Comparison of ENCODE assay signal across 1 cellular context in the genomic region with DNA sequence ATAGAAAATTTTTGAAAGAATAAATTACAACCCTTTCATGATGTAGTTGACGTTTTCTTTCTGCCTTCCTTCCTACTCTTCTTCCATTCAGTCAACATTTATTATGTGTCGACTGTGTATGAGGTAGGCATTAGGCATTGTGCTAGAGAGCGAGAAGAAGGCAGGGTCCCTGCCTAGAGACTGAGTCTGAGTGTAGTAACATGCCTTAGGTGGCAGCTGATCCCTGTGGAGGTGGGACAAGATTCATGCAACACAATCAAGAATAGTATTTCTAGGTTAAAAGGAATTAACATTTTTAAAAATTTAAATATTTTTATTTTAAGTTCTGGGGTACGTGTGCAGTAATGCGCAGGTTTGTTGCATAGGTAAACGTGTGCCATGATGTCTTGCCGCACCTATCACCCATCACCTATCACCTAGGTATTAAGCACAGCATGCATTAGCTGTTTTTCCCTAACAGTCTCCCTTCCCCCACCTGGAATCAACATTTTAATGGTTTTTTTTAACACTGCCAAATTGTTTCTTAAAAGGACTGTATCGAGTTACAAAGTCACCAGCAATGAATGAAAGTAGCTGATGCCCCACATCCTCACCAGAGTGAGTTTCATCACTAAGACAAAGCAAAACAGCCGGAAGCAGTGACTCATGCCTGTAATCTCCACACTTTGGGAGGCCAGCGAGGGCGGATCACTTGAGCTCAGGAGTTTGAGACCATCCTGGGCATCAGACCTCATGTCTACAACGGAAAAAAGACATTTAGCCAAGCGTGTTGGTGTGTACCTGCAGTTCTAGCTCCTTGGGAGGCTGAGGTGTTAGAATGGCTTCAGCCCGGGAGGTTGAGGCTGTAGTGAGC.
A peak's percentile ranks its signal among the peaks of the same experiment; 100 is the strongest.
TF ChIP-seq lines count a peak whose summit lies in the region.

No MANE protein-coding gene starts in this region.

TF ChIP-seq in H1, 55 proteins besides CTCF, POLR2A, EP300 and RAD21 (continued from another document):
- TF ChIP-seq ATF2 (IDR thresholded peaks at IDR 0.05; ENCODE audit: low read length): peak; percentile 89; the same call in 1 of the 2 replicates
- no peak for TF ChIP-seq RXRA (IDR thresholded peaks at IDR 0.05; ENCODE audit: insufficient read depth, low read depth, low read length)
- TF ChIP-seq CHD1 (IDR thresholded peaks at IDR 0.05; ENCODE audit: low read depth, low read length): no peak
- TF ChIP-seq EGR1 (IDR thresholded peaks at IDR 0.05; ENCODE audit: borderline replicate concordance, low read depth, low read length): 0 out of 2 replicates have a peak, but pooled peaks have one; percentile 35
- peak; percentile 99 for TF ChIP-seq JUND (IDR thresholded peaks at IDR 0.05; ENCODE audit: low read length)
- no peak for TF ChIP-seq GABPA (IDR thresholded peaks at IDR 0.05; ENCODE audit: borderline replicate concordance, insufficient read depth, low read length)
- TF ChIP-seq, protein P1, sequence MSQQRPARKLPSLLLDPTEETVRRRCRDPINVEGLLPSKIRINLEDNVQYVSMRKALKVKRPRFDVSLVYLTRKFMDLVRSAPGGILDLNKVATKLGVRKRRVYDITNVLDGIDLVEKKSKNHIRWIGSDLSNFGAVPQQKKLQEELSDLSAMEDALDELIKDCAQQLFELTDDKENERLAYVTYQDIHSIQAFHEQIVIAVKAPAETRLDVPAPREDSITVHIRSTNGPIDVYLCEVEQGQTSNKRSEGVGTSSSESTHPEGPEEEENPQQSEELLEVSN (IDR thresholded peaks at IDR 0.05): no peak
- TF ChIP-seq, protein P2, sequence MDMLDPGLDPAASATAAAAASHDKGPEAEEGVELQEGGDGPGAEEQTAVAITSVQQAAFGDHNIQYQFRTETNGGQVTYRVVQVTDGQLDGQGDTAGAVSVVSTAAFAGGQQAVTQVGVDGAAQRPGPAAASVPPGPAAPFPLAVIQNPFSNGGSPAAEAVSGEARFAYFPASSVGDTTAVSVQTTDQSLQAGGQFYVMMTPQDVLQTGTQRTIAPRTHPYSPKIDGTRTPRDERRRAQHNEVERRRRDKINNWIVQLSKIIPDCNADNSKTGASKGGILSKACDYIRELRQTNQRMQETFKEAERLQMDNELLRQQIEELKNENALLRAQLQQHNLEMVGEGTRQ (IDR thresholded peaks at IDR 0.05; ENCODE audit: low read length): no peak
- TF ChIP-seq CHD7 (IDR thresholded peaks at IDR 0.05; ENCODE audit: insufficient replicate concordance, low read length): peak; percentile 96
- TF ChIP-seq SAP30 (IDR thresholded peaks at IDR 0.05; ENCODE audit: insufficient read depth, insufficient replicate concordance, low read length): no peak
- TF ChIP-seq FOSL1 (IDR thresholded peaks at IDR 0.05; ENCODE audit: insufficient read depth, low read depth, low read length): peak; percentile 41; the same call in 1 of the 2 replicates
- TF ChIP-seq POU5F1 (IDR thresholded peaks at IDR 0.05; ENCODE audit: low read depth, low read length): peak; percentile 4; the same call in 1 of the 2 replicates
- peak; percentile 50; the same call in 1 of the 2 replicates for TF ChIP-seq YY1 (IDR thresholded peaks at IDR 0.05; ENCODE audit: low read depth, low read length)
- TF ChIP-seq, protein P3, sequence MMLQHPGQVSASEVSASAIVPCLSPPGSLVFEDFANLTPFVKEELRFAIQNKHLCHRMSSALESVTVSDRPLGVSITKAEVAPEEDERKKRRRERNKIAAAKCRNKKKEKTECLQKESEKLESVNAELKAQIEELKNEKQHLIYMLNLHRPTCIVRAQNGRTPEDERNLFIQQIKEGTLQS (IDR thresholded peaks at IDR 0.05; ENCODE audit: insufficient read depth, low read depth, low read length): peak; percentile 72; the same call in 1 of the 2 replicates
- TF ChIP-seq JUN (IDR thresholded peaks at IDR 0.05; ENCODE audit: low read depth, low read length): peak; percentile 95
- TF ChIP-seq TBP (IDR thresholded peaks at IDR 0.05; ENCODE audit: low read depth, low read length): peak; percentile 69
- no peak for TF ChIP-seq CHD2 (IDR thresholded peaks at IDR 0.05; ENCODE audit: low read length)
- TF ChIP-seq HDAC2 (IDR thresholded peaks at IDR 0.05; ENCODE audit: borderline replicate concordance in 1 of 2, low read depth in 2 of 2, low read length in 2 of 2): 0 out of 4 replicates have a peak, but pooled peaks of 1 of the 2 experiments have one; percentile 43
- TF ChIP-seq SUZ12 (IDR thresholded peaks at IDR 0.05; ENCODE audit: low read length): no peak
- TF ChIP-seq POLR2AphosphoS5 (IDR thresholded peaks at IDR 0.05; ENCODE audit: low read depth, low read length): peak; percentile 84
- TF ChIP-seq SIN3A (conservative IDR thresholded peaks at IDR 0.05 in 1 of 2, IDR thresholded peaks at IDR 0.05 in 1 of 2; ENCODE audit: low read depth in 1 of 2, low read length in 2 of 2): no peak
- no peak for TF ChIP-seq SRF (IDR thresholded peaks at IDR 0.05; ENCODE audit: low read depth, low read length)
- TF ChIP-seq CBX8 (IDR thresholded peaks at IDR 0.05; ENCODE audit: borderline replicate concordance, low read depth, low read length): no peak
- TF ChIP-seq BRCA1 (IDR thresholded peaks at IDR 0.05; ENCODE audit: low read depth, low read length): no peak
- no peak for TF ChIP-seq SIRT6 (IDR thresholded peaks at IDR 0.05; ENCODE audit: low read length)
- TF ChIP-seq CTBP2 (IDR thresholded peaks at IDR 0.05; ENCODE audit: borderline replicate concordance, insufficient read depth, insufficient read length, low read length): no peak
- no peak for TF ChIP-seq BACH1 (IDR thresholded peaks at IDR 0.05; ENCODE audit: low read length)
- TF ChIP-seq BCL11A (IDR thresholded peaks at IDR 0.05; ENCODE audit: low read depth in 2 of 2, low read length in 2 of 2): peak in 1 of 2 experiments; percentile 10
- TF ChIP-seq CBX5 (IDR thresholded peaks at IDR 0.05; ENCODE audit: low read depth, low read length): no peak
- TF ChIP-seq RBBP5 (IDR thresholded peaks at IDR 0.05; ENCODE audit: borderline replicate concordance, low read depth, low read length): no peak; the same call in 1 of the 2 replicates
- TF ChIP-seq, protein P4, sequence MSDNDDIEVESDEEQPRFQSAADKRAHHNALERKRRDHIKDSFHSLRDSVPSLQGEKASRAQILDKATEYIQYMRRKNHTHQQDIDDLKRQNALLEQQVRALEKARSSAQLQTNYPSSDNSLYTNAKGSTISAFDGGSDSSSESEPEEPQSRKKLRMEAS (IDR thresholded peaks at IDR 0.05): peak; percentile 51; the same call in 1 of the 2 replicates
- no peak for TF ChIP-seq SP2 (IDR thresholded peaks at IDR 0.05; ENCODE audit: low read length)
- TF ChIP-seq CEBPB (IDR thresholded peaks at IDR 0.05; ENCODE audit: low read depth, low read length): peak; percentile 89
- no peak for TF ChIP-seq RFX5 (IDR thresholded peaks at IDR 0.05; ENCODE audit: borderline replicate concordance, low read depth, low read length)
- TF ChIP-seq KDM5A (IDR thresholded peaks at IDR 0.05; ENCODE audit: low read length): no peak
- TF ChIP-seq EZH2 (IDR thresholded peaks at IDR 0.05; ENCODE audit: low read depth, low read length, severe bottlenecking): no peak
- TF ChIP-seq SIX5 (IDR thresholded peaks at IDR 0.05; ENCODE audit: low read depth, low read length): 0 out of 2 replicates have a peak, but pooled peaks have one; percentile 33
- peak; percentile 23 for TF ChIP-seq KDM4A (IDR thresholded peaks at IDR 0.05; ENCODE audit: low read depth, low read length, severe bottlenecking)
- no peak for TF ChIP-seq TEAD4 (IDR thresholded peaks at IDR 0.05; ENCODE audit: low read depth, low read length)
- TF ChIP-seq ZNF274 (IDR thresholded peaks at IDR 0.05; ENCODE audit: borderline replicate concordance, extremely low read depth, low read length): no peak
- TF ChIP-seq NANOG (IDR thresholded peaks at IDR 0.05; ENCODE audit: insufficient read depth, low read depth, low read length, poor library complexity, severe bottlenecking): peak; percentile 95
- 0 out of 2 replicates have a peak, but pooled peaks have one; percentile 59 for TF ChIP-seq TCF12 (IDR thresholded peaks at IDR 0.05; ENCODE audit: low read depth, low read length)
- no peak for TF ChIP-seq HDAC6 (IDR thresholded peaks at IDR 0.05; ENCODE audit: low read depth, low read length)
- peak; percentile 88 for TF ChIP-seq SP1 (IDR thresholded peaks at IDR 0.05; ENCODE audit: low read depth, low read length)
- TF ChIP-seq TAF1 (IDR thresholded peaks at IDR 0.05; ENCODE audit: low read depth, low read length): peak; percentile 67
- no peak for TF ChIP-seq RNF2 (IDR thresholded peaks at IDR 0.05; ENCODE audit: borderline replicate concordance, low read depth, low read length, missing control alignments, poor library complexity, severe bottlenecking)
